8 cellular contexts compared by ENCODE assay signal in the genomic region with DNA sequence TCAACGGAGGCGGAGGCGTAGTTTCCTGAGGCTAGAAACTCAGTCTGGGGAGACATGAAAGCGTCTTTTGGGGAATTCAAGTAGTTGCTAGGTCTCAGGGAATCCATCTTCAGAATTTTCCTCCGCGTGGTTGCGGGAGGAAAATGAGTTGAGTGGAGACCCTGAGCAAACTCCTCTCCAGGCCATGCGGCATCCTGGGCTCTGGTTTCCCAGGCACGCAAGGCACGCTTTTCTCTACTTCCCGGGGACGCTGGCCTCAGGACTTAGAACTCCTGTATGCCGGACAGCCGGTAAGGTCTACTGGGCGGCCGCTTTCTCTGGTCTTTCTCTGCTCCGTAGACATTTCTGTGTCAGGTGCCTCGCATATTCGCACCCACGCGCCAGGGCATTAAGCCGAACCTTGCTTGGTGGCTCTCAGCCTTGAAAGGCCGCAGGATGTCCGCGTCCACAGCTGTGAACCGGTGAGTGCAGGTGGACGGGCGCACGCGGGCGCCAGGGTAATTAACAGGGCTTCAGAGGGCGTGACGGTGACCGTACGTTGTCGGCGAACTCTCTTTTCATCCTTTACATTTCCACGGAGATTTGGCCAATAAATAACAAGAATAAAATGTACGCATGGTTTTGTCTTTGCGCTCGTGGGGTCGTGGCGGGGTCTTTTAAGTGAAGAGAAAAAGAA. TPM values are rescaled to one million over a fixed set of nuclear protein-coding genes. Genes with fewer than 3 reads are reported as not detected.
A peak's percentile ranks its signal among the peaks of the same experiment; 100 is the strongest.
DNase-seq lines count a peak whose midpoint lies in the region; ATAC-seq and TF ChIP-seq lines count a peak whose summit lies in the region.

No MANE protein-coding gene starts in this region.

- DNase-seq in SHP77 (lab: John Stamatoyannopoulos, UW) (peak; percentile 70 to 73), esophagus squamous epithelium (lab: John Stamatoyannopoulos, UW) (no peak), prostate gland (ENCODE audit: low spot score) (no peak), SIG-M5 treated with dmso at 0.1 percent for 504 hours (lab: John Stamatoyannopoulos, UW; ENCODE audit: unreplicated experiment) (no peak), GDM1 (lab: John Stamatoyannopoulos, UW) (no peak)
- no peak for DNase-seq in effector CD4-positive, alpha-beta T cell

- H3K4me3 ChIP-seq in GM08714 (ENCODE audit: low read length) (peak overlapping the region; percentile 58; the same call in 1 of the 2 replicates), esophagus squamous epithelium (peak overlapping the region; percentile 35 to 80 (median 50)), prostate gland (peak overlapping the region; percentile 22 to 38)

- no peak for ATAC-seq in HG03378 (IDR thresholded peaks at IDR 0.05; ENCODE audit: unreplicated experiment)

- H3K9me3 ChIP-seq in esophagus squamous epithelium (no peaks in the 10 kb centered on the region), prostate gland (no peaks in the 10 kb centered on the region)

- WGBS in esophagus squamous epithelium, 2 donors = 18 to 25% methylated on average over 26 to 37 of the region's 43 CpGs
- 12% methylated on average over 43 of the region's 43 CpGs for WGBS in prostate gland

- TF ChIP-seq POLR2A in esophagus squamous epithelium (IDR thresholded peaks at IDR 0.05) (no peak), prostate gland (IDR thresholded peaks at IDR 0.05) (no peak)

- no peaks in the 10 kb centered on the region for H3K36me3 ChIP-seq in esophagus squamous epithelium
- no peaks in the 10 kb centered on the region for H3K36me3 ChIP-seq in prostate gland

- no peak overlapping the region for H3K27ac ChIP-seq in esophagus squamous epithelium
- no peak overlapping the region for H3K27ac ChIP-seq in prostate gland

- H3K4me1 ChIP-seq in esophagus squamous epithelium (peaks cover 14 to 22% (median 18%) of the 10 kb centered on the region in 3 donors), prostate gland (replicated peaks) (no peaks in the 10 kb centered on the region)

- H3K27me3 ChIP-seq in esophagus squamous epithelium = peaks cover 0 to 75% (median 15%) of the 10 kb centered on the region in 4 donors
- peaks cover 33% of the 10 kb centered on the region for H3K27me3 ChIP-seq in prostate gland (replicated peaks; ENCODE audit: insufficient read depth)

- intact Hi-C loops in esophagus squamous epithelium (cut with DNase I) = no loop called here
- intact Hi-C loops in prostate gland (cut with DNase I) = no loop called here

- TF ChIP-seq CTCF in esophagus squamous epithelium (IDR thresholded peaks at IDR 0.05) = no peak
- TF ChIP-seq CTCF in prostate gland (IDR thresholded peaks at IDR 0.05) = no peak

RNA-seq across cellular contexts. Expression of gene RBM20, which starts 1.0 kb away (rescaled TPM):
- 10 to 100 TPM in 1 of 4 donors, 1 to 10 TPM in 3; 2.1 to 10.3 (median 3.7) TPM for total RNA-seq in esophagus squamous epithelium
- 1 to 10 TPM in 1 of 2 donors, under 1 TPM in 1; 0.41 to 2.8 TPM for total RNA-seq in prostate gland

Comparison
In these comparisons a context has a peak if more than half of its experiments do, and no peak if none do; other contexts are left out.
1. DNase-seq: peak in SHP77 (2 of 2); none in esophagus squamous epithelium (single experiment), prostate gland (single experiment), SIG-M5 treated with dmso at 0.1 percent for 504 hours (single experiment), GDM1 (single experiment) and effector CD4-positive, alpha-beta T cell (single experiment).
2. Peak in every context shown above with its lines, with median percentiles within 50 percentile points of each other: H3K4me3 ChIP-seq.